ENCODE assay signal across 16 cellular contexts in the genomic region with DNA sequence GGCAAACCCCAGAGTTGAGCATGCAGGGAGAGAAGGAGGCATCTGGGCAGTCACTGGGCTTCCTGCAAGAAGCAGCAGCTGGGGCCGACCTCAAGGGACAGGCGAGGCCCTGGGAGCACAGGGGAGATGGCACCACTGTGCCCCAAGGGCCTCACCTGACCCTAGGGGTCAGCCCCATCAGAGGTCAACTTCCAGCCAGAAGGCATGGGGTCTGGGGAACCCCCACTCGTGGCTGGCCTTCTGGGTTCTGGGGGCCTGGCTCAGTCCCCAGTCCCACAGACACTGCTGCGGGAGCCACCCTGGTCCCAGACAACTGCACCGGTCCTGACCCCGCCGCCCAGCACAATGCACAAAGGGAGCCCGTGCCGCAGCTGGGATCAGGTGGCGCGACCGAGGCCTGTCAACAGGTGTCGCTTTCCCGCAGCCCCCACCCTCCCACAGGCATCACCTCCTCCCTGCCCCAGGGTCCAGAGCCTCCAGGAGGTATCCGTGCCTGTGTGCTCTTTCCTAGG. TPM values are rescaled to one million over a fixed set of nuclear protein-coding genes. Genes with fewer than 3 reads are reported as not detected.
DNase-seq lines count a peak whose midpoint lies in the region; ATAC-seq, FAIRE-seq and TF ChIP-seq lines count a peak whose summit lies in the region.
"Had no signal": no experiment of that assay in that cellular context is flagged by ENCODE, and none has a peak within 500 bp of the region (broad histone marks: within the 10 kb centered on the region; RNA-seq: fewer than 3 reads in every experiment).

No MANE protein-coding gene starts in this region.

- peaks cover 0 to 69% (median 16%) of the 10 kb centered on the region in 11 experiments; a peak in 12 of 22 replicates for H4K20me1 ChIP-seq in BLaER1 treated with 17β-estradiol and CSF1 and Interleukin-3, amounts not matched to agents 10 nM and 100 nM
- H4K20me1 ChIP-seq in H9 (ENCODE audit: control insufficient read depth, insufficient read depth, insufficient read length): no peaks in the 10 kb centered on the region

- in situ Hi-C loops in GM13977 (cut with MboI; ENCODE audit: low pct_unique_long_range_greater_than_20kb, low sequenced_read_pairs, unreplicated experiment): no loop called here

- no peak overlapping the region for H2BK12ac ChIP-seq in H9 (ENCODE audit: insufficient read length, low read depth, low read length)

- H3K79me2 ChIP-seq in H9 (ENCODE audit: insufficient read depth, low read length): no peaks in the 10 kb centered on the region

- no peak overlapping the region for H3K23ac ChIP-seq in H9 (ENCODE audit: insufficient read length, low read depth, low read length)

- peaks cover 0 to 3% (median 2%) of the 10 kb centered on the region in 11 experiments; a peak in 12 of 22 replicates for H3K9me3 ChIP-seq in BLaER1 treated with 17β-estradiol and CSF1 and Interleukin-3, amounts not matched to agents 10 nM and 100 nM (replicated peaks in 1 of 11)
- no peaks in the 10 kb centered on the region for H3K9me3 ChIP-seq in H9 (ENCODE audit: control insufficient read depth, low read depth, low read length)
- H3K9me3 ChIP-seq in pancreas: no peaks in the 10 kb centered on the region
- H3K9me3 ChIP-seq: neutrophil had no signal

- peak overlapping the region in 9 of 11 experiments; percentile 36 to 86 (median 70); a peak in 17 of 22 replicates for H3K4me2 ChIP-seq in BLaER1 treated with 17β-estradiol and CSF1 and Interleukin-3, amounts not matched to agents 10 nM and 100 nM
- H3K4me2 ChIP-seq in H9 (ENCODE audit: insufficient read depth, insufficient read length, low read length): no peak overlapping the region

- peaks cover 0 to 27% (median 5%) of the 10 kb centered on the region in 11 experiments; a peak in 18 of 22 replicates for H3K27me3 ChIP-seq in BLaER1 treated with 17β-estradiol and CSF1 and Interleukin-3, amounts not matched to agents 10 nM and 100 nM
- H3K27me3 ChIP-seq in H9 (ENCODE audit: insufficient read depth, low read length) (no peaks in the 10 kb centered on the region), pancreas (no peaks in the 10 kb centered on the region)

- H3K23me2 ChIP-seq in H9 (ENCODE audit: insufficient read length, low read depth, low read length, poor library complexity, severe bottlenecking): no peaks in the 10 kb centered on the region

- no peak overlapping the region for H3T11ph ChIP-seq in H9 (ENCODE audit: low read length)

- no peak for FAIRE-seq in pancreas (lab: Jason Lieb, UNC)

- H3K4me3 Mint-ChIP-seq in H9: no peak overlapping the region
- H3K4me3 Mint-ChIP-seq in glutamatergic neuron (ENCODE audit: unreplicated experiment): peak overlapping the region; percentile 42

- H3K36me3 ChIP-seq in BLaER1 treated with 17β-estradiol and CSF1 and Interleukin-3, amounts not matched to agents 10 nM and 100 nM: no peaks in the 10 kb centered on the region
- no peaks in the 10 kb centered on the region for H3K36me3 ChIP-seq in pancreas
- H3K36me3 ChIP-seq: neutrophil had no signal

- no peak overlapping the region for H3K14ac ChIP-seq in H9 (ENCODE audit: insufficient read depth, low read length)

- no peak overlapping the region for H2BK20ac ChIP-seq in H9 (ENCODE audit: low read depth, low read length, poor library complexity, severe bottlenecking)

- intact Hi-C loops in pancreas (cut with DNase I): loop anchor here in 2 of 3 donors (5.0 to 10.0 kb wide), 2 partner anchors 174 to 177 kb away; no protein-coding TSS in a partner anchor

- TF ChIP-seq CTCF in H9 (conservative IDR thresholded peaks at IDR 0.05) (no peak), glutamatergic neuron (IDR thresholded peaks at IDR 0.05; ENCODE audit: partially characterized antibody, unreplicated experiment) (no peak), pancreas (IDR thresholded peaks at IDR 0.05) (no peak), GM13977 (IDR thresholded peaks at IDR 0.05; ENCODE audit: extremely low read depth, insufficient read depth, missing control alignments) (no peak)

- no CpG with 5 or more reads among the region's 15 CpGs for WGBS in H9 (ENCODE audit: extremely low coverage, insufficient read length, low lambda C conversion rate)
- WGBS in pancreas, 2 donors: 44 to 49% methylated on average over 14 to 15 of the region's 15 CpGs

- H3K36me3 Mint-ChIP-seq in H9 (ENCODE audit: insufficient read depth in 1 of 3, low read depth in 3 of 3) (peaks cover 0 to 5% (median 3%) of the 10 kb centered on the region in 3 experiments; a peak in 2 of 7 replicates), glutamatergic neuron (ENCODE audit: unreplicated experiment) (peaks cover 6% of the 10 kb centered on the region)

- H2BK15ac ChIP-seq in H9 (ENCODE audit: low read depth, low read length): no peak overlapping the region

- ATAC-seq in pancreas (no peak), GM19467 (IDR thresholded peaks at IDR 0.05; ENCODE audit: unreplicated experiment) (no peak)

- no peak overlapping the region for H3K4me3 ChIP-seq in BLaER1 treated with 17β-estradiol and CSF1 and Interleukin-3, amounts not matched to agents 10 nM and 100 nM
- no peak overlapping the region for H3K4me3 ChIP-seq in pancreas
- H3K4me3 ChIP-seq: lung had no signal

- H3K27ac ChIP-seq in BLaER1 treated with 17β-estradiol and CSF1 and Interleukin-3, amounts not matched to agents 10 nM and 100 nM: no peak overlapping the region
- H3K27ac ChIP-seq in H9 (ENCODE audit: insufficient read length, low read depth, low read length): no peak overlapping the region
- H3K27ac ChIP-seq in pancreas: no peak overlapping the region
- H3K27ac ChIP-seq: HL-60, neutrophil had no signal

- DNase-seq in H9 (peak; percentile 67), glutamatergic neuron (peak; percentile 64), pancreas (peak in 4 of 6 donors; percentile 10 to 73 (median 34)), NCI-H226 (no peak), GM13977 (ENCODE audit: low spot score) (no peak)
- DNase-seq: C1 segment of cervical spinal cord; cortex of kidney; DMS79 treated with DMSO at 0.1 percent for 48 hours; NCI-H510A treated with DMSO at 0.1 percent for 48 hours; stimulated activated CD4-positive, alpha-beta T cell treated with anti-CD3 and anti-CD28 coated beads, Interleukin-12 subunit alpha, Interleukin-12 subunit beta, amount 100 ng/mL, for 4 hours; SW 1271 had no signal

- H2BK120ac ChIP-seq in H9 (ENCODE audit: low read depth, low read length, poor library complexity, severe bottlenecking): no peak overlapping the region

- no peaks in the 10 kb centered on the region for H3K79me1 ChIP-seq in H9 (ENCODE audit: insufficient read depth, low read depth, low read length, poor library complexity, severe bottlenecking)

- H3K27me3 Mint-ChIP-seq in H9 (ENCODE audit: low read depth) (no peaks in the 10 kb centered on the region), glutamatergic neuron (ENCODE audit: unreplicated experiment) (peaks cover 21% of the 10 kb centered on the region)

- H3K56ac ChIP-seq in H9 (ENCODE audit: insufficient read length, low read depth, low read length): no peak overlapping the region

- H3K9me3 Mint-ChIP-seq in H9 (no peaks in the 10 kb centered on the region), glutamatergic neuron (ENCODE audit: unreplicated experiment) (peaks cover 18% of the 10 kb centered on the region)

- peaks cover 26 to 85% (median 80%) of the 10 kb centered on the region in 10 experiments for H3K4me1 ChIP-seq in BLaER1 treated with 17β-estradiol and CSF1 and Interleukin-3, amounts not matched to agents 10 nM and 100 nM
- H3K4me1 ChIP-seq in H9 (ENCODE audit: insufficient read depth, low read length): no peaks in the 10 kb centered on the region
- H3K4me1 ChIP-seq in pancreas: peaks cover 13 to 15% (median 14%) of the 10 kb centered on the region in 3 donors

- H2BK5ac ChIP-seq in H9 (ENCODE audit: insufficient read length, low read length): no peak overlapping the region

- H3K18ac ChIP-seq in H9 (ENCODE audit: insufficient read length, low read depth, low read length): no peak overlapping the region

- peaks cover 7 to 9% of the 10 kb centered on the region in 2 experiments for H3K4me1 Mint-ChIP-seq in H9
- H3K4me1 Mint-ChIP-seq in glutamatergic neuron (ENCODE audit: low read depth, unreplicated experiment): peaks cover 32% of the 10 kb centered on the region

- no peak overlapping the region for H4K91ac ChIP-seq in H9 (ENCODE audit: insufficient read length, low read depth, low read length)

- no peak overlapping the region for H2AFZ ChIP-seq in H9 (ENCODE audit: low read length)

- H2AK5ac ChIP-seq in H9 (ENCODE audit: insufficient read length, low read length): no peak overlapping the region

- H3K9ac ChIP-seq in BLaER1 treated with 17β-estradiol and CSF1 and Interleukin-3, amounts not matched to agents 10 nM and 100 nM: 0 out of 22 replicates have a peak overlapping the region, but pooled peaks of 1 of the 11 experiments have one; percentile 13
- no peak overlapping the region for H3K9ac ChIP-seq in H9 (ENCODE audit: extremely low read depth, insufficient read length, low read length)

- H3K27ac Mint-ChIP-seq in H9: no peak overlapping the region; a peak in 1 of 7 replicates
- peak overlapping the region; percentile 75 for H3K27ac Mint-ChIP-seq in glutamatergic neuron (ENCODE audit: unreplicated experiment)

- no peak overlapping the region for H3K4ac ChIP-seq in H9 (ENCODE audit: low read depth, low read length)

- H4K8ac ChIP-seq in H9 (replicated peaks; ENCODE audit: insufficient read length, low read depth, low read length): no peak overlapping the region

- H4K5ac ChIP-seq in H9 (ENCODE audit: insufficient read length, low read depth, low read length): no peak overlapping the region

RNA-seq across cellular contexts. Expression of a gene that starts 6.2 kb away (rescaled TPM):
- total RNA-seq in H9 (2021) (0.66 and 0.77 TPM in 2 replicates), glutamatergic neuron (ENCODE audit: unreplicated experiment) (13.8 TPM), pancreas (1 to 10 TPM in 5 of 6 donors, under 1 TPM in 1; 0.72 to 2.9 (median 2.1) TPM)
- polyA plus RNA-seq in pancreas: 1 to 10 TPM in 1 of 2 donors, under 1 TPM in 1; 0.80 to 1.4 TPM

Comparison
In these comparisons a context has a peak if more than half of its experiments do, and no peak if none do; other contexts are left out.
1. DNase-seq: peak in H9 (single experiment), glutamatergic neuron (single experiment) and pancreas (4 of 6); none in NCI-H226 (single experiment) and GM13977 (single experiment).